ENCODE assay signal across 15 cellular contexts in the genomic region with DNA sequence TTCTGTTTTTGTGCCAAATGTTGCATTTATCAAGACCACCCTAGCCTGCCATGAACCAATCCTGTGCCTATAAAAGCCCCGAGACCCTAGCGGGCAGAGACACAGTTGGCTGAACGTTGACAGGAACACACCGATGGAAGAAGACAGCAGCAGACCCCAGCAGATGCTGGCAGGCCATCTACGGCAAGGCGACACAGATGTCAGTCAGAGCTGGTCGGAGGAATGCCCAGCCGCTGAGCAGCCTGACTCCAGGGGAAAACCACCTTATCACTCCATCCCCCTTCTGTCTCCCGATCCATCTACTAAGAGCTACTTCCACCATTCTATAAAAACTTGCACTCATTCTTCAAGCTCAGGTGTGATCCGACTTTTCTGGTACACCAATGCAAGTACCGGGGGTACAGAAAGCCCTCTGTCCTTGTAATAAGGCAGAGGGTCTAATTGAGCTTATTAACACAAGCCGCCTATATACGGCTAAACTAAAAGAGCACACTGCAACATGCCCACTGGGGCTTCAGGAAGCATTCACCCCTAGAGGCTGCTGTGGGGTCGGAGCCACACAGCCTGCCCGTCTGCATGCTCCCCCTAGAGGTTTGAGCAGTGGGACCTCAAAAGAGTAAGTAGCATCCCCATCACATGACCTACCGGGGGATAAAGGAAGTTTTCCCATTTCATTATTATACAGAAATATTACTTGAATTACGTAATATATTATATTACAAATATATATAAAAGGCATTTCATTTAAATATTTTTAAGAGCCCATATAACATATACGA.
DNase-seq lines count a peak whose midpoint lies in the region; ATAC-seq and TF ChIP-seq lines count a peak whose summit lies in the region.
"Had no signal": no experiment of that assay in that cellular context is flagged by ENCODE, and none has a peak within 500 bp of the region (broad histone marks: within the 10 kb centered on the region; RNA-seq: fewer than 3 reads in every experiment).

No MANE protein-coding gene starts in this region.

- no peak overlapping the region for H4K5ac ChIP-seq in mesendoderm (ENCODE audit: low read length)

- no peak overlapping the region for H2BK5ac ChIP-seq in mesendoderm (ENCODE audit: low read length)

- no peak for TF ChIP-seq POLR2A in stomach (IDR thresholded peaks at IDR 0.05)

- DNase-seq in UCSD-AML1 (lab: John Stamatoyannopoulos, UW; ENCODE audit: unreplicated experiment) (peak; percentile 3), mesendoderm (peak; percentile 85), stomach (no peak), NCI-H345 (lab: John Stamatoyannopoulos, UW) (no peak)
- DNase-seq: activated CD4-positive, alpha-beta T cell treated with anti-CD3 and anti-CD28 coated beads, Interleukin-2, amount 10 ng/mL, durations not matched to agents 7 days and 5 days; C1 segment of cervical spinal cord; foreskin keratinocyte; MM.1S; natural killer cell; NCI-H226 had no signal

- H3K4me2 ChIP-seq in mesendoderm (ENCODE audit: low read length): no peak overlapping the region

- peak; percentile 41 for ATAC-seq in HG03521 (IDR thresholded peaks at IDR 0.05; ENCODE audit: unreplicated experiment)
- no peak for ATAC-seq in GM19455 (IDR thresholded peaks at IDR 0.05; ENCODE audit: unreplicated experiment)
- ATAC-seq in GM18909 (IDR thresholded peaks at IDR 0.05; ENCODE audit: poor library complexity, unreplicated experiment): no peak
- ATAC-seq: foreskin keratinocyte, left lung, natural killer cell had no signal

- H3K9ac ChIP-seq in mesendoderm (ENCODE audit: low read length): no peak overlapping the region

- intact Hi-C loops in stomach (cut with DNase I; ENCODE audit: low total_unique reads): no loop called here

- H3K56ac ChIP-seq in mesendoderm (ENCODE audit: low read length): no peak overlapping the region

- TF ChIP-seq CTCF in GM12873 (IDR thresholded peaks at IDR 0.05; ENCODE audit: insufficient read depth, low read depth, low read length, missing control alignments) (peak; percentile 26), stomach (IDR thresholded peaks at IDR 0.05) (no peak)

- no peak overlapping the region for H2BK120ac ChIP-seq in mesendoderm (ENCODE audit: low read depth, low read length)

- no peak for TF ChIP-seq EP300 in stomach (IDR thresholded peaks at IDR 0.05)

- no peak overlapping the region for H3K4ac ChIP-seq in mesendoderm (ENCODE audit: low read depth, low read length)

- H3K79me2 ChIP-seq in mesendoderm (ENCODE audit: control insufficient read depth, insufficient read depth, low read length): no peaks in the 10 kb centered on the region

- H3K36me3 ChIP-seq in mesendoderm (ENCODE audit: control insufficient read depth, insufficient read depth, low read length): no peaks in the 10 kb centered on the region
- H3K36me3 ChIP-seq in stomach: no peaks in the 10 kb centered on the region
- H3K36me3 ChIP-seq: left lung had no signal

- no peaks in the 10 kb centered on the region for H3K9me3 ChIP-seq in stomach
- H3K9me3 ChIP-seq: left lung had no signal

- H3K79me1 ChIP-seq in mesendoderm (ENCODE audit: low read length): no peaks in the 10 kb centered on the region

- H2AK5ac ChIP-seq in mesendoderm (ENCODE audit: low read length): no peak overlapping the region

- H2BK15ac ChIP-seq in mesendoderm (replicated peaks; ENCODE audit: low read depth): no peak overlapping the region

- no peak overlapping the region for H3K27ac ChIP-seq in mesendoderm (ENCODE audit: low read depth, low read length)
- H3K27ac ChIP-seq in stomach: no peak overlapping the region
- H3K27ac ChIP-seq: foreskin keratinocyte, left lung had no signal

- no peak overlapping the region for H3K18ac ChIP-seq in mesendoderm (ENCODE audit: low read length)

- WGBS in mesendoderm (ENCODE audit: extremely low coverage, insufficient coverage, low lambda C conversion rate): 100% methylated on average over 1 of the region's 18 CpGs
- 75 to 83% (median 75%) methylated on average over 18 of the region's 18 CpGs for WGBS in stomach, 5 donors

- H3K27me3 ChIP-seq in mesendoderm (ENCODE audit: insufficient read depth, low read length, poor library complexity) (no peaks in the 10 kb centered on the region), stomach (no peaks in the 10 kb centered on the region)
- H3K27me3 ChIP-seq: foreskin keratinocyte, left lung had no signal

- H3K4me1 ChIP-seq in mesendoderm (ENCODE audit: control insufficient read depth, low read depth, low read length): no peaks in the 10 kb centered on the region
- no peaks in the 10 kb centered on the region for H3K4me1 ChIP-seq in stomach
- H3K4me1 ChIP-seq: left lung had no signal

- H4K8ac ChIP-seq in mesendoderm (ENCODE audit: low read depth, low read length): no peak overlapping the region

- H3K23ac ChIP-seq in mesendoderm (ENCODE audit: low read length): no peak overlapping the region

- no peak overlapping the region for H3K4me3 ChIP-seq in mesendoderm (ENCODE audit: low read length)
- H3K4me3 ChIP-seq in stomach: no peak overlapping the region
- H3K4me3 ChIP-seq: left lung had no signal

Comparison
In these comparisons a context has a peak if more than half of its experiments do, and no peak if none do; other contexts are left out.
1. DNase-seq: peak in UCSD-AML1 (single experiment) and mesendoderm (single experiment); none in stomach (single experiment) and NCI-H345 (single experiment).